20 cellular contexts compared by ENCODE assay signal in the genomic region with DNA sequence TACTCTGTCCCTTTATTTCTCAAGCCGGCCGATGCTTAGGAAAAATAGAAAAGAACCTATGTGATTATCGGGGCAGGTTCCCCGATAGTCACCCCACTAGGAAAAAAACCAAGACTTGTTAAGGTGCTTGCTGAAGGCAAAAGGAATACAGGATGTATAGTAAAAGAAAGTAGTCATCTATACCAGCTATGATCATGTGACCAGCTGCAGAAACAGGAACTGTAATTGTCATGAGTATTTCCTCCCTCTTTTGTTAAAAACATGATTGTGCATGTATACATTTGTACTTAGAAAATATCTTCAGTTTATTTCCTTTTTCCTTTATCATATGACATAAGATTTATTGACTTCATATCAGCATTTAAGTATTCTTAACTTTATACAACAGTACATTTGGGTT. TPM values are rescaled to one million over a fixed set of nuclear protein-coding genes. Genes with fewer than 3 reads are reported as not detected.
DNase-seq lines count a peak whose midpoint lies in the region; ATAC-seq lines count a peak whose summit lies in the region.
"Had no signal": no experiment of that assay in that cellular context is flagged by ENCODE, and none has a peak within 500 bp of the region (broad histone marks: within the 10 kb centered on the region; RNA-seq: fewer than 3 reads in every experiment).

No MANE protein-coding gene starts in this region.

- intact Hi-C loops in activated naive CD4-positive, alpha-beta T cell treated with anti-CD3 and anti-CD28 coated beads for 36 hours (cut with micrococcal nuclease), result no loop called here

- H3K4me3 Mint-ChIP-seq in activated naive CD4-positive, alpha-beta T cell treated with anti-CD3 and anti-CD28 coated beads for 36 hours, result no peak overlapping the region
- H3K4me3 Mint-ChIP-seq in naive B cell, result no peak overlapping the region
- no peak overlapping the region for H3K4me3 Mint-ChIP-seq in activated naive CD8-positive, alpha-beta T cell treated with anti-CD3 and anti-CD28 coated beads, Interleukin-2, amount 50 U/mL, for 24 hours
- H3K4me3 Mint-ChIP-seq: IgD-negative memory B cell had no signal

- H3K36me3 Mint-ChIP-seq in activated naive CD4-positive, alpha-beta T cell treated with anti-CD3 and anti-CD28 coated beads for 36 hours (ENCODE audit: low read depth), result peaks cover 28% of the 10 kb centered on the region
- peaks cover 12 to 23% of the 10 kb centered on the region in 2 donors for H3K36me3 Mint-ChIP-seq in naive B cell
- H3K36me3 Mint-ChIP-seq in activated naive CD8-positive, alpha-beta T cell treated with anti-CD3 and anti-CD28 coated beads, Interleukin-2, amount 50 U/mL, for 24 hours (ENCODE audit: low read depth), result peaks cover 29% of the 10 kb centered on the region

- DNase-seq in activated naive CD4-positive, alpha-beta T cell treated with anti-CD3 and anti-CD28 coated beads for 36 hours, result no peak
- DNase-seq in activated naive CD4-positive, alpha-beta T cell treated with anti-CD3 and anti-CD28 coated beads, Interleukin-2, amount 50 U/mL, for 16 hours, result no peak
- peak; percentile 53 for DNase-seq in MV-4-11 (lab: John Stamatoyannopoulos, UW)
- DNase-seq in dermis blood vessel endothelial cell, result peak; percentile 29
- peak; percentile 2 for DNase-seq in naive B cell
- DNase-seq in activated naive CD8-positive, alpha-beta T cell treated with anti-CD3 and anti-CD28 coated beads, Interleukin-2, amount 50 U/mL, for 24 hours, result no peak
- no peak for DNase-seq in DMS153 (lab: John Stamatoyannopoulos, UW)
- DNase-seq in SIG-M5 treated with dmso at 0.1 percent for 504 hours (lab: John Stamatoyannopoulos, UW; ENCODE audit: unreplicated experiment), result no peak
- DNase-seq: 8988T, EL, GF-D8, MG63, NCI-H1105, NCI-H2029 treated with DMSO at 0.1 percent for 48 hours, NCI-H524 treated with DMSO at 0.1 percent for 48 hours, NCI-H82, SIG-M5 had no signal

- no peaks in the 10 kb centered on the region for H3K27me3 Mint-ChIP-seq in activated naive CD4-positive, alpha-beta T cell treated with anti-CD3 and anti-CD28 coated beads for 36 hours (ENCODE audit: low read depth)
- H3K27me3 Mint-ChIP-seq in naive B cell, result no peaks in the 10 kb centered on the region
- H3K27me3 Mint-ChIP-seq in activated naive CD8-positive, alpha-beta T cell treated with anti-CD3 and anti-CD28 coated beads, Interleukin-2, amount 50 U/mL, for 24 hours, result no peaks in the 10 kb centered on the region
- H3K27me3 Mint-ChIP-seq: IgD-negative memory B cell had no signal

- CTCF ChIA-PET in activated naive CD4-positive, alpha-beta T cell treated with anti-CD3 and anti-CD28 coated beads for 36 hours (lab: Charles Lee), result no interaction called here

- peak overlapping the region; percentile 50 for H3K27ac Mint-ChIP-seq in activated naive CD4-positive, alpha-beta T cell treated with anti-CD3 and anti-CD28 coated beads for 36 hours
- peak overlapping the region in 2 of 6 donors; percentile 39 to 79 for H3K27ac Mint-ChIP-seq in naive B cell
- H3K27ac Mint-ChIP-seq in activated naive CD8-positive, alpha-beta T cell treated with anti-CD3 and anti-CD28 coated beads, Interleukin-2, amount 50 U/mL, for 24 hours, result no peak overlapping the region

- peaks cover 26% of the 10 kb centered on the region for H3K4me1 Mint-ChIP-seq in activated naive CD4-positive, alpha-beta T cell treated with anti-CD3 and anti-CD28 coated beads for 36 hours (ENCODE audit: low read depth)
- peaks cover 7 to 11% (median 9%) of the 10 kb centered on the region in 3 donors for H3K4me1 Mint-ChIP-seq in naive B cell
- H3K4me1 Mint-ChIP-seq in activated naive CD8-positive, alpha-beta T cell treated with anti-CD3 and anti-CD28 coated beads, Interleukin-2, amount 50 U/mL, for 24 hours, result no peaks in the 10 kb centered on the region

- no peak for ATAC-seq in naive B cell (ENCODE audit: low read depth in 2 of 2)
- ATAC-seq in activated naive CD8-positive, alpha-beta T cell treated with anti-CD3 and anti-CD28 coated beads, Interleukin-2, amount 50 U/mL, for 24 hours, result no peak
- ATAC-seq: Panc1, SK-N-SH treated with all-trans-retinoic acid at 6 μM for 48 hours had no signal

- no peaks in the 10 kb centered on the region for H3K9me3 Mint-ChIP-seq in activated naive CD4-positive, alpha-beta T cell treated with anti-CD3 and anti-CD28 coated beads for 36 hours
- H3K9me3 Mint-ChIP-seq in naive B cell, result peaks cover 4 to 13% (median 7%) of the 10 kb centered on the region in 7 donors
- peaks cover 11% of the 10 kb centered on the region for H3K9me3 Mint-ChIP-seq in activated naive CD8-positive, alpha-beta T cell treated with anti-CD3 and anti-CD28 coated beads, Interleukin-2, amount 50 U/mL, for 24 hours

RNA-seq across cellular contexts. Expression of a gene that starts 30.5 kb away (rescaled TPM):
- 10 to 100 TPM; 27.3 to 30.8 TPM for total RNA-seq in activated naive CD4-positive, alpha-beta T cell treated with anti-CD3 and anti-CD28 coated beads for 36 hours
- 30.6 and 69.4 TPM in 2 replicates for total RNA-seq in dermis blood vessel endothelial cell
- 10 to 100 TPM; 20.3 to 53.9 (median 23.8) TPM for polyA plus RNA-seq in naive B cell (ENCODE audit: low read depth in 6 of 6)

Comparison
In these comparisons a context has a peak if more than half of its experiments do, and no peak if none do; other contexts are left out.
1. DNase-seq: peak in MV-4-11 (single experiment), dermis blood vessel endothelial cell (single experiment) and naive B cell (single experiment); none in activated naive CD4-positive, alpha-beta T cell treated with anti-CD3 and anti-CD28 coated beads for 36 hours (single experiment), activated naive CD4-positive, alpha-beta T cell treated with anti-CD3 and anti-CD28 coated beads, Interleukin-2, amount 50 U/mL, for 16 hours (single experiment), activated naive CD8-positive, alpha-beta T cell treated with anti-CD3 and anti-CD28 coated beads, Interleukin-2, amount 50 U/mL, for 24 hours (single experiment), DMS153 (single experiment) and SIG-M5 treated with dmso at 0.1 percent for 504 hours (single experiment).